1 cellular context compared by ENCODE assay signal in genomic region chr1:111172463-111172862, GRCh38.
TF ChIP-seq lines count a peak whose summit lies in the region.

No MANE protein-coding gene starts in this region.

TF ChIP-seq in K562, 482 proteins besides CTCF, POLR2A, EP300 and RAD21 (continues in another document):
- TF ChIP-seq SREBF2 (CRISPR knock-in tag; IDR thresholded peaks at IDR 0.05), result no peak
- peak; percentile 58; the same call in 1 of the 2 replicates for TF ChIP-seq ZEB2 (IDR thresholded peaks at IDR 0.05)
- 0 out of 2 replicates have a peak, but pooled peaks have one; percentile 52 for TF ChIP-seq SMARCC2 (IDR thresholded peaks at IDR 0.05; ENCODE audit: low read depth)
- no peak for TF ChIP-seq SIRT6 (IDR thresholded peaks at IDR 0.05; ENCODE audit: low read depth, low read length)
- TF ChIP-seq, protein P1, sequence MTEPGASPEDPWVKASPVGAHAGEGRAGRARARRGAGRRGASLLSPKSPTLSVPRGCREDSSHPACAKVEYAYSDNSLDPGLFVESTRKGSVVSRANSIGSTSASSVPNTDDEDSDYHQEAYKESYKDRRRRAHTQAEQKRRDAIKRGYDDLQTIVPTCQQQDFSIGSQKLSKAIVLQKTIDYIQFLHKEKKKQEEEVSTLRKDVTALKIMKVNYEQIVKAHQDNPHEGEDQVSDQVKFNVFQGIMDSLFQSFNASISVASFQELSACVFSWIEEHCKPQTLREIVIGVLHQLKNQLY (CRISPR knock-in tag; conservative IDR thresholded peaks at IDR 0.05), result no peak
- TF ChIP-seq, protein P2, sequence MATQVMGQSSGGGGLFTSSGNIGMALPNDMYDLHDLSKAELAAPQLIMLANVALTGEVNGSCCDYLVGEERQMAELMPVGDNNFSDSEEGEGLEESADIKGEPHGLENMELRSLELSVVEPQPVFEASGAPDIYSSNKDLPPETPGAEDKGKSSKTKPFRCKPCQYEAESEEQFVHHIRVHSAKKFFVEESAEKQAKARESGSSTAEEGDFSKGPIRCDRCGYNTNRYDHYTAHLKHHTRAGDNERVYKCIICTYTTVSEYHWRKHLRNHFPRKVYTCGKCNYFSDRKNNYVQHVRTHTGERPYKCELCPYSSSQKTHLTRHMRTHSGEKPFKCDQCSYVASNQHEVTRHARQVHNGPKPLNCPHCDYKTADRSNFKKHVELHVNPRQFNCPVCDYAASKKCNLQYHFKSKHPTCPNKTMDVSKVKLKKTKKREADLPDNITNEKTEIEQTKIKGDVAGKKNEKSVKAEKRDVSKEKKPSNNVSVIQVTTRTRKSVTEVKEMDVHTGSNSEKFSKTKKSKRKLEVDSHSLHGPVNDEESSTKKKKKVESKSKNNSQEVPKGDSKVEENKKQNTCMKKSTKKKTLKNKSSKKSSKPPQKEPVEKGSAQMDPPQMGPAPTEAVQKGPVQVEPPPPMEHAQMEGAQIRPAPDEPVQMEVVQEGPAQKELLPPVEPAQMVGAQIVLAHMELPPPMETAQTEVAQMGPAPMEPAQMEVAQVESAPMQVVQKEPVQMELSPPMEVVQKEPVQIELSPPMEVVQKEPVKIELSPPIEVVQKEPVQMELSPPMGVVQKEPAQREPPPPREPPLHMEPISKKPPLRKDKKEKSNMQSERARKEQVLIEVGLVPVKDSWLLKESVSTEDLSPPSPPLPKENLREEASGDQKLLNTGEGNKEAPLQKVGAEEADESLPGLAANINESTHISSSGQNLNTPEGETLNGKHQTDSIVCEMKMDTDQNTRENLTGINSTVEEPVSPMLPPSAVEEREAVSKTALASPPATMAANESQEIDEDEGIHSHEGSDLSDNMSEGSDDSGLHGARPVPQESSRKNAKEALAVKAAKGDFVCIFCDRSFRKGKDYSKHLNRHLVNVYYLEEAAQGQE (CRISPR knock-in tag; IDR thresholded peaks at IDR 0.05; ENCODE audit: low read depth), result no peak
- TF ChIP-seq IRF2 (CRISPR knock-in tag; IDR thresholded peaks at IDR 0.05), result no peak
- TF ChIP-seq EWSR1 (IDR thresholded peaks at IDR 0.05; ENCODE audit: borderline replicate concordance, low read depth, partially characterized antibody), result no peak
- TF ChIP-seq KDM1A (IDR thresholded peaks at IDR 0.05), result peak in 1 of 2 experiments; percentile 72; a peak in 2 of 4 replicates
- TF ChIP-seq SMARCA4 (IDR thresholded peaks at IDR 0.05), result peak; percentile 79
- TF ChIP-seq CBFA2T2 (conservative IDR thresholded peaks at IDR 0.05), result peak; percentile 64
- no peak for TF ChIP-seq GTF2E2 (tag; IDR thresholded peaks at IDR 0.05)
- TF ChIP-seq DNMT1 (IDR thresholded peaks at IDR 0.05), result no peak
- TF ChIP-seq CTBP1 (IDR thresholded peaks at IDR 0.05; ENCODE audit: borderline replicate concordance), result peak; percentile 32; the same call in 1 of the 2 replicates
- TF ChIP-seq HDGF (IDR thresholded peaks at IDR 0.05), result no peak
- no peak for TF ChIP-seq SAFB2 (IDR thresholded peaks at IDR 0.05; ENCODE audit: borderline replicate concordance, low read depth, low read length, severe bottlenecking)
- TF ChIP-seq FOXK2 (conservative IDR thresholded peaks at IDR 0.05 in 1 of 2, IDR thresholded peaks at IDR 0.05 in 1 of 2; ENCODE audit: low read depth in 2 of 2), result peak; percentile 66 to 77; a peak in 2 of 4 replicates
- peak; percentile 47 for TF ChIP-seq MAFG (tag; conservative IDR thresholded peaks at IDR 0.05)
- peak; percentile 69 for TF ChIP-seq MEIS2 (IDR thresholded peaks at IDR 0.05; ENCODE audit: partially characterized antibody)
- peak; percentile 90 for TF ChIP-seq ARID1B (IDR thresholded peaks at IDR 0.05)
- 0 out of 2 replicates have a peak, but pooled peaks have one; percentile 8 for TF ChIP-seq JUND (IDR thresholded peaks at IDR 0.05; ENCODE audit: borderline replicate concordance, low read depth, low read length)
- no peak; the same call in 2 of the 3 replicates for TF ChIP-seq JUND (tag; IDR thresholded peaks at IDR 0.05; ENCODE audit: borderline replicate concordance, low read depth, low read length)
- TF ChIP-seq, protein P3, sequence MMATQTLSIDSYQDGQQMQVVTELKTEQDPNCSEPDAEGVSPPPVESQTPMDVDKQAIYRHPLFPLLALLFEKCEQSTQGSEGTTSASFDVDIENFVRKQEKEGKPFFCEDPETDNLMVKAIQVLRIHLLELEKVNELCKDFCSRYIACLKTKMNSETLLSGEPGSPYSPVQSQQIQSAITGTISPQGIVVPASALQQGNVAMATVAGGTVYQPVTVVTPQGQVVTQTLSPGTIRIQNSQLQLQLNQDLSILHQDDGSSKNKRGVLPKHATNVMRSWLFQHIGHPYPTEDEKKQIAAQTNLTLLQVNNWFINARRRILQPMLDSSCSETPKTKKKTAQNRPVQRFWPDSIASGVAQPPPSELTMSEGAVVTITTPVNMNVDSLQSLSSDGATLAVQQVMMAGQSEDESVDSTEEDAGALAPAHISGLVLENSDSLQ (IDR thresholded peaks at IDR 0.05), result peak; percentile 77
- no peak for TF ChIP-seq TFAM (CRISPR knock-in tag; conservative IDR thresholded peaks at IDR 0.05)
- peak; percentile 81 for TF ChIP-seq TAL1 (IDR thresholded peaks at IDR 0.05)
- no peak for TF ChIP-seq CREB3L1 (IDR thresholded peaks at IDR 0.05; ENCODE audit: borderline replicate concordance, low read depth)
- TF ChIP-seq SOX6 (IDR thresholded peaks at IDR 0.05), result peak; percentile 75; the same call in 1 of the 2 replicates
- TF ChIP-seq RCOR1 (IDR thresholded peaks at IDR 0.05; ENCODE audit: borderline replicate concordance in 1 of 2, low read depth in 2 of 2, low read length in 2 of 2), result peak in 1 of 2 experiments; percentile 77; a peak in 1 of 4 replicates
- TF ChIP-seq, protein P4, sequence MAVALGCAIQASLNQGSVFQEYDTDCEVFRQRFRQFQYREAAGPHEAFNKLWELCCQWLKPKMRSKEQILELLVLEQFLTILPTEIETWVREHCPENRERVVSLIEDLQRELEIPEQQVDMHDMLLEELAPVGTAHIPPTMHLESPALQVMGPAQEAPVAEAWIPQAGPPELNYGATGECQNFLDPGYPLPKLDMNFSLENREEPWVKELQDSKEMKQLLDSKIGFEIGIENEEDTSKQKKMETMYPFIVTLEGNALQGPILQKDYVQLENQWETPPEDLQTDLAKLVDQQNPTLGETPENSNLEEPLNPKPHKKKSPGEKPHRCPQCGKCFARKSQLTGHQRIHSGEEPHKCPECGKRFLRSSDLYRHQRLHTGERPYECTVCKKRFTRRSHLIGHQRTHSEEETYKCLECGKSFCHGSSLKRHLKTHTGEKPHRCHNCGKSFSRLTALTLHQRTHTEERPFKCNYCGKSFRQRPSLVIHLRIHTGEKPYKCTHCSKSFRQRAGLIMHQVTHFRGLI (CRISPR knock-in tag; IDR thresholded peaks at IDR 0.05), result no peak
- no peak for TF ChIP-seq ZHX1 (conservative IDR thresholded peaks at IDR 0.05; ENCODE audit: low read length)
- no peak for TF ChIP-seq CEBPB (tag; IDR thresholded peaks at IDR 0.05)
- TF ChIP-seq, protein P5, sequence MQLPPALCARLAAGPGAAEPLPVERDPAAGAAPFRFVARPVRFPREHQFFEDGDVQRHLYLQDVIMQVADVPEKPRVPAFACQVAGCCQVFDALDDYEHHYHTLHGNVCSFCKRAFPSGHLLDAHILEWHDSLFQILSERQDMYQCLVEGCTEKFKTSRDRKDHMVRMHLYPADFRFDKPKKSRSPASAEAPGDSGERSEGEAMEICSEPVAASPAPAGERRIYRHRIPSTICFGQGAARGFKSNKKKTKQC (CRISPR knock-in tag; IDR thresholded peaks at IDR 0.05), result no peak
- TF ChIP-seq CCNT2 (IDR thresholded peaks at IDR 0.05; ENCODE audit: borderline replicate concordance, extremely low read depth, insufficient read length, low read depth, low read length), result peak; percentile 29
- peak; percentile 53 for TF ChIP-seq DPF2 (IDR thresholded peaks at IDR 0.05)
- peak; percentile 68 for TF ChIP-seq NFE2 (IDR thresholded peaks at IDR 0.05; ENCODE audit: low read depth)
- no peak for TF ChIP-seq ZC3H11A (IDR thresholded peaks at IDR 0.05; ENCODE audit: low read depth, low read length)
- 0 out of 2 replicates have a peak, but pooled peaks have one; percentile 45 for TF ChIP-seq HDAC2 (IDR thresholded peaks at IDR 0.05)
- TF ChIP-seq PML (IDR thresholded peaks at IDR 0.05; ENCODE audit: low read length), result 0 out of 2 replicates have a peak, but pooled peaks have one; percentile 24
- TF ChIP-seq TEAD4 (IDR thresholded peaks at IDR 0.05; ENCODE audit: low read length), result peak; percentile 77
- no peak for TF ChIP-seq TEAD4 (CRISPR knock-in tag; IDR thresholded peaks at IDR 0.05; ENCODE audit: borderline replicate concordance)
- no peak for TF ChIP-seq ZNF695 (CRISPR knock-in tag; IDR thresholded peaks at IDR 0.05)
- no peak for TF ChIP-seq ZFP30 (CRISPR knock-in tag; IDR thresholded peaks at IDR 0.05; ENCODE audit: borderline replicate concordance)
- no peak for TF ChIP-seq NFATC3 (IDR thresholded peaks at IDR 0.05)
- peak; percentile 23; the same call in 1 of the 2 replicates for TF ChIP-seq MAFF (IDR thresholded peaks at IDR 0.05; ENCODE audit: low read length)
- 0 out of 4 replicates have a peak, but pooled peaks of 1 of the 2 experiments have one; percentile 38 for TF ChIP-seq HDAC1 (IDR thresholded peaks at IDR 0.05)
- no peak for TF ChIP-seq PBX2 (CRISPR knock-in tag; IDR thresholded peaks at IDR 0.05; ENCODE audit: low read depth)
- peak; percentile 57 for TF ChIP-seq PBX2 (tag; conservative IDR thresholded peaks at IDR 0.05; ENCODE audit: low read depth)
- TF ChIP-seq ZC3H8 (IDR thresholded peaks at IDR 0.05), result no peak
- TF ChIP-seq C11orf30 (IDR thresholded peaks at IDR 0.05; ENCODE audit: low read depth), result peak; percentile 65
